Comparison of ENCODE assay signal across 15 cellular contexts in the genomic region with DNA sequence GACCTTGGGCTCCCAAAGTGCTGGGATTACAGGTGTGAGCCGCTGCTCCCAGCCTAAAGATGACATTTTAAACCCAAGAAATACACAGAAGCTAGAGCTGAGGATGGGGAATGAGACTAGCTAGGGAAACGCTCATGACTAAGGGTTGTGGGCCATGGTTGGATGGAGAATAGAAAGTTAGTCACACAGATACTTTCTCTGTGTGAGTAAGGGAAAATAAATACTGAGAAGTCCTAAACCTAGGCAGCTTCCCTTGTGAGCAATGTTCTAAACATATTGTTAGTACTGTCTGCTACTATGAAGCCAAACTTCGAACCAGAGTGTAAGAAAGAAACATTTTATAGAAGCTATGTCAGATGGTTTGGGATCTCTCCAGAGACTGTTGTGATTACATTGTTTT.
DNase-seq lines count a peak whose midpoint lies in the region; ATAC-seq and TF ChIP-seq lines count a peak whose summit lies in the region.
"Had no signal": no experiment of that assay in that cellular context is flagged by ENCODE, and none has a peak within 500 bp of the region (broad histone marks: within the 10 kb centered on the region; RNA-seq: fewer than 3 reads in every experiment).

No MANE protein-coding gene starts in this region.

- no peaks in the 10 kb centered on the region for H3K36me3 ChIP-seq in adipocyte (ENCODE audit: control insufficient read depth, insufficient read depth, low read length, severe bottlenecking)

- H3K27me3 ChIP-seq in adipocyte (replicated peaks; ENCODE audit: control insufficient read depth, insufficient read depth, low read length), result no peaks in the 10 kb centered on the region
- no peaks in the 10 kb centered on the region for H3K27me3 ChIP-seq in foreskin keratinocyte

- POLR2A ChIA-PET in activated CD8-positive, alpha-beta T cell treated with anti-CD3 and anti-CD28 coated beads for 36 hours (lab: Charles Lee), result no interaction called here

- TF ChIP-seq CTCF in foreskin keratinocyte (conservative IDR thresholded peaks at IDR 0.05), result no peak
- TF ChIP-seq CTCF in activated CD8-positive, alpha-beta T cell treated with anti-CD3 and anti-CD28 coated beads for 36 hours (IDR thresholded peaks at IDR 0.05), result no peak

- H3K27ac ChIP-seq in foreskin keratinocyte, result no peak overlapping the region
- H3K27ac ChIP-seq: C4-2B had no signal

- no peaks in the 10 kb centered on the region for H3K9me3 ChIP-seq in adipocyte (ENCODE audit: control insufficient read depth, low read length)

- no peaks in the 10 kb centered on the region for H3K27me3 Mint-ChIP-seq in activated CD8-positive, alpha-beta T cell treated with anti-CD3 and anti-CD28 coated beads for 36 hours

- H3K4me1 ChIP-seq in adipocyte (ENCODE audit: control insufficient read depth, insufficient read depth, low read length) (peaks cover 3% of the 10 kb centered on the region), foreskin keratinocyte (no peaks in the 10 kb centered on the region)

- no peaks in the 10 kb centered on the region for H3K9me3 Mint-ChIP-seq in activated CD8-positive, alpha-beta T cell treated with anti-CD3 and anti-CD28 coated beads for 36 hours

- H3K4me3 ChIP-seq in adipocyte (ENCODE audit: low read length), result no peak overlapping the region

- no peak overlapping the region for H3K27ac Mint-ChIP-seq in activated CD8-positive, alpha-beta T cell treated with anti-CD3 and anti-CD28 coated beads for 36 hours

- no peaks in the 10 kb centered on the region for H3K36me3 Mint-ChIP-seq in activated CD8-positive, alpha-beta T cell treated with anti-CD3 and anti-CD28 coated beads for 36 hours (ENCODE audit: low read depth)

- DNase-seq in GM03348 (ENCODE audit: low spot score) (peak; percentile 11), adipocyte (ENCODE audit: low read depth) (peak; percentile 1), foreskin keratinocyte (no peak), Ammon's horn (ENCODE audit: low spot score) (no peak)
- no peak for DNase-seq in activated CD8-positive, alpha-beta T cell treated with anti-CD3 and anti-CD28 coated beads for 36 hours
- DNase-seq in activated naive CD4-positive, alpha-beta T cell treated with anti-CD3 and anti-CD28 coated beads, Interleukin-2, amount 50 U/mL, for 16 hours, result no peak
- DNase-seq: DMS79, GOT3, Karpas-422, NCI-H1417, NCI-H2029, NCI-H510A treated with DMSO at 0.1 percent for 48 hours, SIG-M5 had no signal

- H3K4me1 Mint-ChIP-seq in activated CD8-positive, alpha-beta T cell treated with anti-CD3 and anti-CD28 coated beads for 36 hours (ENCODE audit: low read depth), result no peaks in the 10 kb centered on the region

- CTCF ChIA-PET in activated CD8-positive, alpha-beta T cell treated with anti-CD3 and anti-CD28 coated beads for 36 hours (lab: Charles Lee), result interaction anchor here (0.9 kb wide), 1 partner anchor 153 kb away, joined by 3 read pairs; no protein-coding TSS in a partner anchor

- H3K9ac ChIP-seq in adipocyte (ENCODE audit: low read length), result no peak overlapping the region

- ATAC-seq in foreskin keratinocyte, result peak; percentile 26
- ATAC-seq in activated CD8-positive, alpha-beta T cell treated with anti-CD3 and anti-CD28 coated beads for 36 hours, result no peak
- ATAC-seq in HG02763 (IDR thresholded peaks at IDR 0.05; ENCODE audit: unreplicated experiment), result no peak

- intact Hi-C loops in activated CD8-positive, alpha-beta T cell treated with anti-CD3 and anti-CD28 coated beads for 36 hours (cut with micrococcal nuclease), result no loop called here

- no peak overlapping the region for H3K4me3 Mint-ChIP-seq in activated CD8-positive, alpha-beta T cell treated with anti-CD3 and anti-CD28 coated beads for 36 hours

Comparison
In these comparisons a context has a peak if more than half of its experiments do, and no peak if none do; other contexts are left out.
1. DNase-seq: peak in GM03348 (single experiment) and adipocyte (single experiment); none in foreskin keratinocyte (0 of 2), activated CD8-positive, alpha-beta T cell treated with anti-CD3 and anti-CD28 coated beads for 36 hours (single experiment), activated naive CD4-positive, alpha-beta T cell treated with anti-CD3 and anti-CD28 coated beads, Interleukin-2, amount 50 U/mL, for 16 hours (single experiment) and Ammon's horn (single experiment).